1 cellular context compared by ENCODE assay signal in genomic region chr1:27154991-27155781, GRCh38.
TF ChIP-seq lines count a peak whose summit lies in the region.

Gene SLC9A1 (minus strand): TSS chr1:27155125. CDS start chr1:27154334, 791 bp downstream.

TF ChIP-seq in GM12878, 131 proteins besides CTCF, POLR2A, EP300 and RAD21 (continued from another document):
- TF ChIP-seq MLLT1 (IDR thresholded peaks at IDR 0.05) (peak; percentile 69), SMC3 (IDR thresholded peaks at IDR 0.05; ENCODE audit: borderline replicate concordance, low read length) (peak; percentile 30; the same call in 1 of the 2 replicates), LARP7 (IDR thresholded peaks at IDR 0.05) (peak; percentile 96; the same call in 1 of the 2 replicates), EZH2 (IDR thresholded peaks at IDR 0.05; ENCODE audit: borderline replicate concordance, control insufficient read depth, low read depth, low read length) (no peak), SIX5 (IDR thresholded peaks at IDR 0.05; ENCODE audit: low read depth, low read length, severe bottlenecking) (peak; percentile 22), HDAC6 (IDR thresholded peaks at IDR 0.05; ENCODE audit: unreplicated experiment) (peak; percentile 85), ELK1 (IDR thresholded peaks at IDR 0.05; ENCODE audit: low read depth, low read length) (peak; percentile 63; the same call in 1 of the 2 replicates), MEF2A (IDR thresholded peaks at IDR 0.05; ENCODE audit: insufficient read depth, low read depth, low read length) (peak; percentile 62; the same call in 1 of the 2 replicates), WRNIP1 (IDR thresholded peaks at IDR 0.05; ENCODE audit: borderline replicate concordance, low read depth, low read length) (no peak), NRF1 (conservative IDR thresholded peaks at IDR 0.05; ENCODE audit: low read depth, low read length) (no peak), USF1 (IDR thresholded peaks at IDR 0.05; ENCODE audit: borderline replicate concordance, extremely low read length, insufficient read depth, low read depth, low read length) (no peak), FOXM1 (IDR thresholded peaks at IDR 0.05; ENCODE audit: low read depth, low read length) (peak; percentile 78), SUZ12 (IDR thresholded peaks at IDR 0.05; ENCODE audit: unreplicated experiment) (no peak), ETV6 (conservative IDR thresholded peaks at IDR 0.05 in 1 of 2, IDR thresholded peaks at IDR 0.05 in 1 of 2; ENCODE audit: borderline replicate concordance in 1 of 2, low read depth in 1 of 2) (peak in 1 of 2 experiments; percentile 30; a peak in 1 of 4 replicates), PML (IDR thresholded peaks at IDR 0.05; ENCODE audit: low read length) (peak; percentile 98), TAF1 (IDR thresholded peaks at IDR 0.05; ENCODE audit: borderline replicate concordance, low read depth, low read length) (peak; percentile 100), RAD51 (IDR thresholded peaks at IDR 0.05) (peak; percentile 63), HDAC2 (IDR thresholded peaks at IDR 0.05) (no peak), CUX1 (IDR thresholded peaks at IDR 0.05; ENCODE audit: insufficient replicate concordance, low read depth, low read length) (no peak), NKRF (conservative IDR thresholded peaks at IDR 0.05) (peak; percentile 93), POLR2AphosphoS2 (IDR thresholded peaks at IDR 0.05; ENCODE audit: low read depth, low read length) (peak; percentile 96), PKNOX1 (IDR thresholded peaks at IDR 0.05) (peak; percentile 79), BCL11A (IDR thresholded peaks at IDR 0.05; ENCODE audit: low read depth, low read length) (0 out of 2 replicates have a peak, but pooled peaks have one; percentile 7), ATF3 (IDR thresholded peaks at IDR 0.05; ENCODE audit: borderline replicate concordance, extremely low read depth, low read depth, low read length) (no peak), HSF1 (IDR thresholded peaks at IDR 0.05; ENCODE audit: low read depth, low read length) (peak; percentile 49; the same call in 1 of the 2 replicates), KLF5 (IDR thresholded peaks at IDR 0.05; ENCODE audit: partially characterized antibody) (peak; percentile 48), SUPT20H (IDR thresholded peaks at IDR 0.05; ENCODE audit: borderline replicate concordance, control insufficient read depth, low read depth, low read length) (no peak), SKIL (IDR thresholded peaks at IDR 0.05; ENCODE audit: low read depth, poor library complexity, severe bottlenecking) (peak; percentile 60), TBL1XR1 (IDR thresholded peaks at IDR 0.05; ENCODE audit: low read depth, low read length) (peak; percentile 81), ZNF207 (IDR thresholded peaks at IDR 0.05; ENCODE audit: borderline replicate concordance) (peak; percentile 95)
